Comparison of ENCODE assay signal across 11 cellular contexts in the genomic region with DNA sequence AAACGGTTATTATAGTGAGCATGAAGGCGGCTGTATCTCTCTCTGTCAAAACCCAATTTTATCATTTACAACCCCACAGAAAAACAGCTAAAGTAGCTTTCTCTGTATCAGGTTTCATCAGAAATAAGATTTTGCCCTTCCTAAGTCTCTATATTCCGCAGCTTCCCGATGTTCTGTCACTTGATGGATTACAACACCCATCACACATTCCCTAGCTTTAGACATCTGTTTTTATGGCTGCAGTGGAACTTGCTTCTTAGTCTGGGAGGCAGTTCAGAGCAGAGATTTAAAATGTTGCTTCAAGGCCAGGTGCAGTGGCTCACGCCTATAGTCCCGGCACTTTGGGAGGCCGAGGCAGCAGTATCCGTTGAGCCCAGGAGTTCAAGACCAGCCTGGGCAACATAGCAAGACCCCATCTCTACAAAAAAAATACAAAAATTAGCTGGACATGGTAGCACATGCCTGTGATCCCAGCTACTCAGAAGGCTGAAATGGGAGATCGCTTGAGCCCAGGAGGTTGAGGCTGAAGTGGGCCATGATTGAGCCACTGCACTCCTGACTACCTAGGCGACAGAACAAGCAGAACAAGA. TPM values are rescaled to one million over a fixed set of nuclear protein-coding genes. Genes with fewer than 3 reads are reported as not detected.
DNase-seq lines count a peak whose midpoint lies in the region; ATAC-seq and TF ChIP-seq lines count a peak whose summit lies in the region.
"Had no signal": no experiment of that assay in that cellular context is flagged by ENCODE, and none has a peak within 500 bp of the region (broad histone marks: within the 10 kb centered on the region; RNA-seq: fewer than 3 reads in every experiment).

No MANE protein-coding gene starts in this region.

- intact Hi-C loops in lower lobe of right lung (cut with DNase I), result no loop called here
- intact Hi-C loops in Caco-2 (cut with micrococcal nuclease; ENCODE audit: unreplicated experiment), result no loop called here

- H3K4me3 ChIP-seq in ACC112 (ENCODE audit: low read depth, low read length) (no peak overlapping the region), DOHH2 (ENCODE audit: low read length) (peak overlapping the region; percentile 40), lower lobe of right lung (no peak overlapping the region), Caco-2 (ENCODE audit: low read depth, low read length) (no peak overlapping the region)
- H3K4me3 ChIP-seq: neural progenitor cell had no signal

- H3K4me1 Mint-ChIP-seq in activated CD8-positive, alpha-beta T cell treated with anti-CD3 and anti-CD28 coated beads, Interleukin-2, amount 10 ng/mL, durations not matched to agents 7 days and 5 days (ENCODE audit: low read depth), result peaks cover 52% of the 10 kb centered on the region
- H3K4me1 Mint-ChIP-seq in Caco-2 (ENCODE audit: low read depth, unreplicated experiment), result peaks cover 8% of the 10 kb centered on the region
- H3K4me1 Mint-ChIP-seq: neural progenitor cell had no signal

- no peak for DNase-seq in activated CD8-positive, alpha-beta T cell treated with anti-CD3 and anti-CD28 coated beads, Interleukin-2, amount 10 ng/mL, durations not matched to agents 7 days and 5 days
- DNase-seq in lower lobe of right lung (no peak), Caco-2 (no peak), NCI-H1105 (lab: John Stamatoyannopoulos, UW) (no peak), GM20000 (ENCODE audit: low spot score) (no peak)
- no peak for DNase-seq in effector CD8-positive, alpha-beta T cell (lab: John Stamatoyannopoulos, UW)
- DNase-seq: cerebellar nuclear complex, H7 had no signal

- peaks cover 31% of the 10 kb centered on the region for H3K4me1 ChIP-seq in ACC112 (ENCODE audit: control insufficient read depth, insufficient read depth, low read length, unreplicated experiment)
- H3K4me1 ChIP-seq in DOHH2 (ENCODE audit: control insufficient read depth, low read length), result peaks cover 55% of the 10 kb centered on the region
- peaks cover 36% of the 10 kb centered on the region for H3K4me1 ChIP-seq in lower lobe of right lung
- H3K4me1 ChIP-seq in Caco-2, result no peaks in the 10 kb centered on the region

- H3K36me3 ChIP-seq in ACC112 (ENCODE audit: insufficient read depth, low read length) (no peaks in the 10 kb centered on the region), DOHH2 (ENCODE audit: control insufficient read depth, low read length) (no peaks in the 10 kb centered on the region), lower lobe of right lung (no peaks in the 10 kb centered on the region), Caco-2 (ENCODE audit: control insufficient read depth, insufficient read depth, low read length) (no peaks in the 10 kb centered on the region)
- H3K36me3 ChIP-seq: neural progenitor cell had no signal

- no peaks in the 10 kb centered on the region for H3K79me2 ChIP-seq in ACC112 (ENCODE audit: control insufficient read depth, insufficient read depth, low read length, unreplicated experiment)
- no peaks in the 10 kb centered on the region for H3K79me2 ChIP-seq in DOHH2 (ENCODE audit: control insufficient read depth, low read length)

- H3K27ac Mint-ChIP-seq in activated CD8-positive, alpha-beta T cell treated with anti-CD3 and anti-CD28 coated beads, Interleukin-2, amount 10 ng/mL, durations not matched to agents 7 days and 5 days, result peak overlapping the region; percentile 48
- H3K27ac Mint-ChIP-seq in Caco-2 (ENCODE audit: unreplicated experiment), result no peak overlapping the region
- H3K27ac Mint-ChIP-seq: neural progenitor cell had no signal

- POLR2A ChIA-PET in activated CD8-positive, alpha-beta T cell treated with anti-CD3 and anti-CD28 coated beads, Interleukin-2, amount 10 ng/mL, durations not matched to agents 7 days and 5 days (lab: Charles Lee), result interaction anchor here (0.6 to 1.9 kb wide), 2 partner anchors 14 to 16 kb away, joined by 3 to 8 read pairs; no protein-coding TSS in a partner anchor
- POLR2A ChIA-PET in Caco-2 (lab: Charles Lee), result no interaction called here

- no peaks in the 10 kb centered on the region for H4K20me1 ChIP-seq in DOHH2 (ENCODE audit: control insufficient read depth, insufficient read depth, low read depth, low read length)

- no peaks in the 10 kb centered on the region for H3K9me3 Mint-ChIP-seq in activated CD8-positive, alpha-beta T cell treated with anti-CD3 and anti-CD28 coated beads, Interleukin-2, amount 10 ng/mL, durations not matched to agents 7 days and 5 days (ENCODE audit: insufficient read depth)
- no peaks in the 10 kb centered on the region for H3K9me3 Mint-ChIP-seq in Caco-2 (ENCODE audit: unreplicated experiment)
- H3K9me3 Mint-ChIP-seq: neural progenitor cell had no signal

- TF ChIP-seq CTCF in DOHH2 (IDR thresholded peaks at IDR 0.05; ENCODE audit: low read depth, low read length, poor library complexity, severe bottlenecking), result no peak
- TF ChIP-seq CTCF in lower lobe of right lung (IDR thresholded peaks at IDR 0.05), result no peak
- no peak for TF ChIP-seq CTCF in Caco-2 (IDR thresholded peaks at IDR 0.05; ENCODE audit: insufficient read depth in 1 of 2, low read depth in 1 of 2, low read length in 1 of 2, severe bottlenecking in 1 of 2, unreplicated experiment in 1 of 2)
- TF ChIP-seq CTCF in GM20000 (IDR thresholded peaks at IDR 0.05; ENCODE audit: extremely low read depth, missing control alignments), result no peak

- no peak overlapping the region for H3K4me3 Mint-ChIP-seq in activated CD8-positive, alpha-beta T cell treated with anti-CD3 and anti-CD28 coated beads, Interleukin-2, amount 10 ng/mL, durations not matched to agents 7 days and 5 days
- no peak overlapping the region for H3K4me3 Mint-ChIP-seq in Caco-2 (ENCODE audit: unreplicated experiment)
- H3K4me3 Mint-ChIP-seq: neural progenitor cell had no signal

- H3K9me2 ChIP-seq in DOHH2 (replicated peaks; ENCODE audit: control insufficient read depth, low read length), result no peaks in the 10 kb centered on the region

- H2AFZ ChIP-seq in ACC112 (ENCODE audit: low read length, unreplicated experiment), result peak overlapping the region; percentile 29
- H2AFZ ChIP-seq: neural progenitor cell had no signal

- CTCF ChIA-PET in activated CD8-positive, alpha-beta T cell treated with anti-CD3 and anti-CD28 coated beads, Interleukin-2, amount 10 ng/mL, durations not matched to agents 7 days and 5 days (lab: Charles Lee), result interaction anchor here (0.8 to 2.2 kb wide), 4 partner anchors 14 to 30 kb away, joined by 3 to 5 read pairs (median 3); no protein-coding TSS in a partner anchor
- CTCF ChIA-PET in Caco-2 (lab: Charles Lee), result no interaction called here

- H3K27ac ChIP-seq in ACC112 (ENCODE audit: low read depth, low read length) (peak overlapping the region; percentile 81), DOHH2 (ENCODE audit: low read depth, low read length) (peak overlapping the region; percentile 71), lower lobe of right lung (peak overlapping the region; percentile 24)
- H3K27ac ChIP-seq: neural progenitor cell had no signal

- no peak for ATAC-seq in activated CD8-positive, alpha-beta T cell treated with anti-CD3 and anti-CD28 coated beads, Interleukin-2, amount 10 ng/mL, durations not matched to agents 7 days and 5 days
- no peak for ATAC-seq in lower lobe of right lung

- no peaks in the 10 kb centered on the region for H3K27me3 Mint-ChIP-seq in activated CD8-positive, alpha-beta T cell treated with anti-CD3 and anti-CD28 coated beads, Interleukin-2, amount 10 ng/mL, durations not matched to agents 7 days and 5 days (ENCODE audit: low read depth)
- no peaks in the 10 kb centered on the region for H3K27me3 Mint-ChIP-seq in Caco-2 (ENCODE audit: insufficient read depth, unreplicated experiment)

- peaks cover 3% of the 10 kb centered on the region for H3F3A ChIP-seq in DOHH2 (ENCODE audit: control insufficient read depth, insufficient read depth)

- H3K27me3 ChIP-seq in ACC112 (ENCODE audit: insufficient read depth, low read length) (no peaks in the 10 kb centered on the region), DOHH2 (ENCODE audit: control insufficient read depth, low read length) (no peaks in the 10 kb centered on the region), lower lobe of right lung (ENCODE audit: low read depth) (no peaks in the 10 kb centered on the region), Caco-2 (replicated peaks; ENCODE audit: control insufficient read depth, insufficient read depth, low read length) (no peaks in the 10 kb centered on the region)
- H3K27me3 ChIP-seq: neural progenitor cell had no signal

- H3K4me2 ChIP-seq in DOHH2 (ENCODE audit: low read length), result peak overlapping the region; percentile 46
- H3K4me2 ChIP-seq: neural progenitor cell had no signal

- no TSS peak for BruUV-seq in Caco-2 (replicated peaks; lab: Mats Ljungman, UMichigan)

- H3K36me3 Mint-ChIP-seq in activated CD8-positive, alpha-beta T cell treated with anti-CD3 and anti-CD28 coated beads, Interleukin-2, amount 10 ng/mL, durations not matched to agents 7 days and 5 days (ENCODE audit: low read depth), result peaks cover 23% of the 10 kb centered on the region
- H3K36me3 Mint-ChIP-seq in Caco-2 (ENCODE audit: insufficient read depth, unreplicated experiment), result no peaks in the 10 kb centered on the region
- H3K36me3 Mint-ChIP-seq: neural progenitor cell had no signal

- no peaks in the 10 kb centered on the region for H3K9me3 ChIP-seq in DOHH2 (ENCODE audit: control insufficient read depth, insufficient read depth, low read length)
- H3K9me3 ChIP-seq in lower lobe of right lung, result no peaks in the 10 kb centered on the region
- no peaks in the 10 kb centered on the region for H3K9me3 ChIP-seq in Caco-2

RNA-seq across cellular contexts. Expression of gene FOXN3, which starts 27.6 kb away (rescaled TPM):
- 10 to 100 TPM; 70.3 to 72.7 TPM for total RNA-seq in activated CD8-positive, alpha-beta T cell treated with anti-CD3 and anti-CD28 coated beads, Interleukin-2, amount 10 ng/mL, durations not matched to agents 7 days and 5 days
- total RNA-seq in lower lobe of right lung (116 TPM), Caco-2 (2022) (20.6 and 24.8 TPM in 2 replicates)

Comparison
In these comparisons a context has a peak if more than half of its experiments do, and no peak if none do; other contexts are left out.
1. H3K27ac ChIP-seq: peak in every context shown above with its lines; median percentile 81 in ACC112; 71 in DOHH2; 24 in lower lobe of right lung.